Comparison of ENCODE assay signal across 11 cellular contexts in the genomic region with DNA sequence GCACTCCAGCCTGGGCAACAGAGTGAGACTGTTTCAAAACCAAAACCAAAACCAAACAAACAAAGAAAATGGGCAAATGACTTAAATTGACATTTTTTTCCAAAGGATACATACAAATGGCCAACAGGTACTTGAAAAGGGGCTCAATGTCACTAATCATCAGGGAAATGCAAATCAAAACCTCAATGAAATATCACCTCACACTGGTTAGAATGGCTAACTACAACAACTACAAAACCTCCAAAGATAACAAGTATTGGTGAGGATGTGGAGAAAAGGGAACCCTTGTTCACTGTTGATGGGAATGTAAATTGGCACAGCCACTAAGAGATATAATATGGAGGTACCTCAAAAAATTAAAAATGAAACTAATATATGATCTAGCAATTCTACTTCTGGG.
DNase-seq lines count a peak whose midpoint lies in the region; ATAC-seq, FAIRE-seq and TF ChIP-seq lines count a peak whose summit lies in the region.
"Had no signal": no experiment of that assay in that cellular context is flagged by ENCODE, and none has a peak within 500 bp of the region (broad histone marks: within the 10 kb centered on the region; RNA-seq: fewer than 3 reads in every experiment).

No MANE protein-coding gene starts in this region.

- H3K27me3 ChIP-seq in GM06990 (replicated peaks; ENCODE audit: control insufficient read depth, insufficient read depth, low read length) (no peaks in the 10 kb centered on the region), Karpas-422 (ENCODE audit: low read length) (no peaks in the 10 kb centered on the region)

- no peaks in the 10 kb centered on the region for H3K4me1 ChIP-seq in Karpas-422 (ENCODE audit: low read length)

- CTCF ChIA-PET in activated CD8-positive, alpha-beta T cell treated with anti-CD3 and anti-CD28 coated beads for 36 hours (lab: Charles Lee): no interaction called here

- H3K36me3 ChIP-seq in GM06990 (ENCODE audit: control insufficient read depth, insufficient read depth, low read length) (no peaks in the 10 kb centered on the region), Karpas-422 (ENCODE audit: insufficient read depth, low read length) (no peaks in the 10 kb centered on the region)

- H3K36me3 Mint-ChIP-seq in memory B cell: no peaks in the 10 kb centered on the region
- H3K36me3 Mint-ChIP-seq in activated CD8-positive, alpha-beta T cell treated with anti-CD3 and anti-CD28 coated beads for 36 hours (ENCODE audit: low read depth): no peaks in the 10 kb centered on the region
- H3K36me3 Mint-ChIP-seq: immature natural killer cell; naive thymus-derived CD4-positive, alpha-beta T cell had no signal

- POLR2A ChIA-PET in activated CD8-positive, alpha-beta T cell treated with anti-CD3 and anti-CD28 coated beads for 36 hours (lab: Charles Lee): no interaction called here

- no peaks in the 10 kb centered on the region for H4K20me1 ChIP-seq in Karpas-422 (ENCODE audit: insufficient read depth, low read depth, low read length)

- H3K4me3 ChIP-seq in GM06990 (replicated peaks; ENCODE audit: low read depth, low read length): no peak overlapping the region
- no peak overlapping the region for H3K4me3 ChIP-seq in Karpas-422 (ENCODE audit: low read length)
- no peak overlapping the region for H3K4me3 ChIP-seq in astrocyte of the spinal cord (ENCODE audit: low read depth, low read length)

- H3K9me3 ChIP-seq in Karpas-422 (ENCODE audit: low read length): no peaks in the 10 kb centered on the region

- DNase-seq in GM06990 (ENCODE audit: extremely low read depth, insufficient read length) (no peak), Karpas-422 (peak; percentile 50), astrocyte of the spinal cord (ENCODE audit: low read depth, low spot score) (no peak), memory B cell (ENCODE audit: low spot score in 2 of 2) (no peak), GM19239 (ENCODE audit: insufficient read length, low spot score) (no peak)
- DNase-seq in activated CD8-positive, alpha-beta T cell treated with anti-CD3 and anti-CD28 coated beads for 36 hours: no peak
- DNase-seq: activated CD8-positive, alpha-beta memory T cell treated with anti-CD3 and anti-CD28 coated beads, Interleukin-2, amount 50 U/mL, for 4 hours; immature natural killer cell; naive thymus-derived CD4-positive, alpha-beta T cell; NCI-H1436 had no signal

- H3K9me3 Mint-ChIP-seq in memory B cell: no peaks in the 10 kb centered on the region
- no peaks in the 10 kb centered on the region for H3K9me3 Mint-ChIP-seq in activated CD8-positive, alpha-beta T cell treated with anti-CD3 and anti-CD28 coated beads for 36 hours

- peaks cover 12% of the 10 kb centered on the region for H3K27me3 Mint-ChIP-seq in memory B cell
- H3K27me3 Mint-ChIP-seq in activated CD8-positive, alpha-beta T cell treated with anti-CD3 and anti-CD28 coated beads for 36 hours: no peaks in the 10 kb centered on the region

- H3K9ac ChIP-seq in Karpas-422 (ENCODE audit: low read length): no peak overlapping the region

- H2AFZ ChIP-seq in Karpas-422 (ENCODE audit: low read length): no peak overlapping the region

- in situ Hi-C loops in astrocyte of the spinal cord (cut with HindIII; ENCODE audit: low sequenced_read_pairs): no loop called here

- H3K27ac Mint-ChIP-seq in memory B cell: no peak overlapping the region
- H3K27ac Mint-ChIP-seq in activated CD8-positive, alpha-beta T cell treated with anti-CD3 and anti-CD28 coated beads for 36 hours: no peak overlapping the region
- H3K27ac Mint-ChIP-seq: immature natural killer cell; naive thymus-derived CD4-positive, alpha-beta T cell had no signal

- no peak overlapping the region for H3K4me3 Mint-ChIP-seq in memory B cell
- H3K4me3 Mint-ChIP-seq in activated CD8-positive, alpha-beta T cell treated with anti-CD3 and anti-CD28 coated beads for 36 hours: no peak overlapping the region
- H3K4me3 Mint-ChIP-seq: immature natural killer cell; naive thymus-derived CD4-positive, alpha-beta T cell had no signal

- TF ChIP-seq CTCF in GM06990 (IDR thresholded peaks at IDR 0.05; ENCODE audit: insufficient read depth, low read length, poor library complexity, severe bottlenecking): peak; percentile 14
- peak; percentile 17 for TF ChIP-seq CTCF in astrocyte of the spinal cord (IDR thresholded peaks at IDR 0.05; ENCODE audit: low read depth, low read length)
- TF ChIP-seq CTCF in activated CD8-positive, alpha-beta T cell treated with anti-CD3 and anti-CD28 coated beads for 36 hours (IDR thresholded peaks at IDR 0.05): no peak

- no peak overlapping the region for H3K27ac ChIP-seq in Karpas-422 (ENCODE audit: low read length)

- ATAC-seq in memory B cell (ENCODE audit: low read depth) (peak; percentile 27), HG03175 (IDR thresholded peaks at IDR 0.05; ENCODE audit: unreplicated experiment) (no peak)
- ATAC-seq in activated CD8-positive, alpha-beta T cell treated with anti-CD3 and anti-CD28 coated beads for 36 hours: no peak
- ATAC-seq: naive thymus-derived CD4-positive, alpha-beta T cell had no signal

- no peaks in the 10 kb centered on the region for H3K9me2 ChIP-seq in Karpas-422 (replicated peaks; ENCODE audit: insufficient read depth, low read length)

- intact Hi-C loops in activated CD8-positive, alpha-beta T cell treated with anti-CD3 and anti-CD28 coated beads for 36 hours (cut with micrococcal nuclease): no loop called here

- H3K4me1 Mint-ChIP-seq in memory B cell: no peaks in the 10 kb centered on the region
- no peaks in the 10 kb centered on the region for H3K4me1 Mint-ChIP-seq in activated CD8-positive, alpha-beta T cell treated with anti-CD3 and anti-CD28 coated beads for 36 hours (ENCODE audit: low read depth)
- H3K4me1 Mint-ChIP-seq: immature natural killer cell had no signal

- H3K4me2 ChIP-seq in Karpas-422 (ENCODE audit: low read depth, low read length, poor library complexity, severe bottlenecking): no peak overlapping the region

- FAIRE-seq in GM19239 (lab: Jason Lieb, UNC): no peak

- H3K79me2 ChIP-seq in Karpas-422 (ENCODE audit: low read length): no peaks in the 10 kb centered on the region
